ENCODE assay signal across 1 cellular context in genomic region chr15:73991726-73992593, GRCh38.
A peak's percentile ranks its signal among the peaks of the same experiment; 100 is the strongest.
TF ChIP-seq lines count a peak whose summit lies in the region.

TSS of gene STOML1 (minus strand) at chr15:73992295. CDS start at chr15:73992223, 72 bp downstream.

TF ChIP-seq in HepG2, 621 proteins besides CTCF, POLR2A, EP300 and RAD21 (continued from another document and continues in another):
- TF ChIP-seq ZNF784 (CRISPR knock-in tag; IDR thresholded peaks at IDR 0.05; ENCODE audit: borderline replicate concordance) (peak; percentile 88; the same call in 1 of the 2 replicates), SP1 (IDR thresholded peaks at IDR 0.05) (no peak), SP1 (CRISPR knock-in tag; IDR thresholded peaks at IDR 0.05) (peak; percentile 59; the same call in 1 of the 2 replicates), MEIS1 (CRISPR knock-in tag; IDR thresholded peaks at IDR 0.05; ENCODE audit: borderline replicate concordance) (0 out of 2 replicates have a peak, but pooled peaks have one; percentile 24), ZNF678 (CRISPR knock-in tag; IDR thresholded peaks at IDR 0.05) (no peak), ZNF547 (CRISPR knock-in tag; IDR thresholded peaks at IDR 0.05) (0 out of 2 replicates have a peak, but pooled peaks have one; percentile 22), ZFP36L2 (CRISPR knock-in tag; IDR thresholded peaks at IDR 0.05) (no peak), TRAFD1 (CRISPR knock-in tag; IDR thresholded peaks at IDR 0.05; ENCODE audit: borderline replicate concordance) (no peak), ZBTB10 (CRISPR knock-in tag; IDR thresholded peaks at IDR 0.05; ENCODE audit: borderline replicate concordance) (no peak), HOXA5 (CRISPR knock-in tag; IDR thresholded peaks at IDR 0.05) (no peak), HOXA3 (CRISPR knock-in tag; IDR thresholded peaks at IDR 0.05) (peak; percentile 94), ZNF646 (CRISPR knock-in tag; IDR thresholded peaks at IDR 0.05) (no peak), POLR2G (IDR thresholded peaks at IDR 0.05; ENCODE audit: low read depth, low read length) (peak; percentile 64), HDAC6 (IDR thresholded peaks at IDR 0.05; ENCODE audit: low read depth, low read length) (no peak), MYNN (CRISPR knock-in tag; IDR thresholded peaks at IDR 0.05; ENCODE audit: low read depth) (no peak), TBX2 (CRISPR knock-in tag; IDR thresholded peaks at IDR 0.05; ENCODE audit: borderline replicate concordance) (peak; percentile 47; the same call in 1 of the 2 replicates), SMAD9 (CRISPR knock-in tag; IDR thresholded peaks at IDR 0.05) (no peak), CHD4 (IDR thresholded peaks at IDR 0.05; ENCODE audit: borderline replicate concordance, low read length) (no peak), AGO2 (optimal IDR thresholded peaks at IDR 0.05; ENCODE audit: low read depth, low read length) (no peak), GMEB1 (CRISPR knock-in tag; IDR thresholded peaks at IDR 0.05; ENCODE audit: borderline replicate concordance) (peak; percentile 87), YEATS4 (CRISPR knock-in tag; IDR thresholded peaks at IDR 0.05; ENCODE audit: borderline replicate concordance) (peak; percentile 71; the same call in 1 of the 2 replicates), TIGD3 (CRISPR knock-in tag; IDR thresholded peaks at IDR 0.05; ENCODE audit: borderline replicate concordance) (no peak), ZNF24 (IDR thresholded peaks at IDR 0.05) (0 out of 2 replicates have a peak, but pooled peaks have one; percentile 45), RNF219 (CRISPR knock-in tag; IDR thresholded peaks at IDR 0.05) (no peak), CHD2 (IDR thresholded peaks at IDR 0.05; ENCODE audit: low read depth, low read length) (no peak), MAZ (IDR thresholded peaks at IDR 0.05; ENCODE audit: borderline replicate concordance, low read depth, low read length) (peak; percentile 71), MAZ (CRISPR knock-in tag; IDR thresholded peaks at IDR 0.05; ENCODE audit: low read depth) (peak; percentile 91), PPARG (CRISPR knock-in tag; conservative IDR thresholded peaks at IDR 0.05) (0 out of 2 replicates have a peak, but pooled peaks have one; percentile 30), ZBTB33 (CRISPR knock-in tag; IDR thresholded peaks at IDR 0.05) (no peak), KAT8 (CRISPR knock-in tag; IDR thresholded peaks at IDR 0.05) (peak; percentile 87), JDP2 (CRISPR knock-in tag; IDR thresholded peaks at IDR 0.05; ENCODE audit: borderline replicate concordance) (no peak), ZNF136 (CRISPR knock-in tag; IDR thresholded peaks at IDR 0.05; ENCODE audit: low read depth) (no peak), HNRNPUL1 (IDR thresholded peaks at IDR 0.05; ENCODE audit: low read depth, low read length) (no peak), ZNF180 (CRISPR knock-in tag; IDR thresholded peaks at IDR 0.05; ENCODE audit: borderline replicate concordance, low read depth) (no peak), ZNF17 (CRISPR knock-in tag; IDR thresholded peaks at IDR 0.05) (no peak), E2F2 (CRISPR knock-in tag; IDR thresholded peaks at IDR 0.05; ENCODE audit: borderline replicate concordance) (no peak)
